In genomic region chr18:10482985-10483949, GRCh38 we compare ENCODE assay signal across 2 cellular contexts.
TF ChIP-seq lines count a peak whose summit lies in the region.

No MANE protein-coding gene starts in this region.

TF ChIP-seq in GM12878, 131 proteins besides CTCF, POLR2A, EP300 and RAD21 (continues in another document):
- TF ChIP-seq HDAC6 (IDR thresholded peaks at IDR 0.05; ENCODE audit: unreplicated experiment) = no peak
- TF ChIP-seq EED (IDR thresholded peaks at IDR 0.05; ENCODE audit: low read depth) = no peak
- TF ChIP-seq WRNIP1 (IDR thresholded peaks at IDR 0.05; ENCODE audit: borderline replicate concordance, low read depth, low read length) = 0 out of 2 replicates have a peak, but pooled peaks have one; percentile 83
- TF ChIP-seq E2F8 (IDR thresholded peaks at IDR 0.05; ENCODE audit: low read depth, partially characterized antibody) = no peak
- no peak for TF ChIP-seq ZNF384 (IDR thresholded peaks at IDR 0.05; ENCODE audit: borderline replicate concordance, low read depth, low read length)
- TF ChIP-seq TCF7 (IDR thresholded peaks at IDR 0.05; ENCODE audit: borderline replicate concordance) = no peak
- peak; percentile 69 for TF ChIP-seq NR2F1 (conservative IDR thresholded peaks at IDR 0.05)
- TF ChIP-seq ATF7 (IDR thresholded peaks at IDR 0.05; ENCODE audit: low read depth) = peak; percentile 97
- peak; percentile 76 for TF ChIP-seq DPF2 (IDR thresholded peaks at IDR 0.05)
- TF ChIP-seq CHD4 (IDR thresholded peaks at IDR 0.05) = no peak
- no peak for TF ChIP-seq YBX1 (IDR thresholded peaks at IDR 0.05)
- TF ChIP-seq SMARCA5 (IDR thresholded peaks at IDR 0.05) = peak; percentile 19; the same call in 1 of the 2 replicates
- peak; percentile 42; the same call in 1 of the 2 replicates for TF ChIP-seq NFIC (IDR thresholded peaks at IDR 0.05; ENCODE audit: low read depth, low read length)
- no peak for TF ChIP-seq PML (IDR thresholded peaks at IDR 0.05; ENCODE audit: low read length)
- no peak for TF ChIP-seq IRF5 (IDR thresholded peaks at IDR 0.05; ENCODE audit: borderline replicate concordance)
- no peak for TF ChIP-seq TBL1XR1 (IDR thresholded peaks at IDR 0.05; ENCODE audit: low read depth, low read length)
- TF ChIP-seq ZNF274 (IDR thresholded peaks at IDR 0.05; ENCODE audit: insufficient read depth, insufficient read length) = no peak
- TF ChIP-seq NR2C2 (IDR thresholded peaks at IDR 0.05; ENCODE audit: borderline replicate concordance, control insufficient read depth, insufficient read length, low read depth) = no peak
- TF ChIP-seq HDGF (IDR thresholded peaks at IDR 0.05) = no peak
- no peak for TF ChIP-seq KDM1A (IDR thresholded peaks at IDR 0.05; ENCODE audit: borderline replicate concordance)
- TF ChIP-seq BCL3 (IDR thresholded peaks at IDR 0.05; ENCODE audit: borderline replicate concordance, insufficient read depth, low read depth, low read length, poor library complexity, severe bottlenecking) = no peak
- TF ChIP-seq SUPT20H (IDR thresholded peaks at IDR 0.05; ENCODE audit: borderline replicate concordance, control insufficient read depth, low read depth, low read length) = no peak
- no peak for TF ChIP-seq SMAD5 (IDR thresholded peaks at IDR 0.05; ENCODE audit: low read depth)
- TF ChIP-seq TCF3 (IDR thresholded peaks at IDR 0.05; ENCODE audit: borderline replicate concordance, insufficient read depth, low read depth, low read length) = no peak
- no peak for TF ChIP-seq NFXL1 (IDR thresholded peaks at IDR 0.05; ENCODE audit: borderline replicate concordance)
- no peak for TF ChIP-seq PRDM15 (CRISPR knock-in tag; IDR thresholded peaks at IDR 0.05)

TF ChIP-seq in HEK293T, 16 proteins besides CTCF, POLR2A, EP300 and RAD21:
- no peak for TF ChIP-seq FOXM1 (IDR thresholded peaks at IDR 0.05; ENCODE audit: borderline replicate concordance)
- TF ChIP-seq SP1 (IDR thresholded peaks at IDR 0.05) = no peak
- TF ChIP-seq HDGF (IDR thresholded peaks at IDR 0.05; ENCODE audit: borderline replicate concordance) = no peak
- no peak for TF ChIP-seq ELF4 (IDR thresholded peaks at IDR 0.05)
- no peak for TF ChIP-seq ARNT (IDR thresholded peaks at IDR 0.05)
- no peak for TF ChIP-seq PKNOX1 (IDR thresholded peaks at IDR 0.05)
- no peak for TF ChIP-seq CTBP1 (IDR thresholded peaks at IDR 0.05; ENCODE audit: borderline replicate concordance)
- no peak for TF ChIP-seq ZNF384 (IDR thresholded peaks at IDR 0.05)
- TF ChIP-seq TARDBP (IDR thresholded peaks at IDR 0.05) = no peak
- no peak for TF ChIP-seq LEF1 (IDR thresholded peaks at IDR 0.05; ENCODE audit: borderline replicate concordance)
- TF ChIP-seq SUZ12 (IDR thresholded peaks at IDR 0.05) = no peak
- TF ChIP-seq BHLHE40 (IDR thresholded peaks at IDR 0.05; ENCODE audit: borderline replicate concordance) = no peak
- no peak for TF ChIP-seq FOXA1 (IDR thresholded peaks at IDR 0.05)
- TF ChIP-seq L3MBTL2 (conservative IDR thresholded peaks at IDR 0.05) = no peak
- no peak for TF ChIP-seq NFRKB (IDR thresholded peaks at IDR 0.05)
